Comparison of ENCODE assay signal across 13 cellular contexts in genomic region chrX:8305336-8305735, GRCh38.
DNase-seq lines count a peak whose midpoint lies in the region; ATAC-seq and TF ChIP-seq lines count a peak whose summit lies in the region.
"Had no signal": no experiment of that assay in that cellular context is flagged by ENCODE, and none has a peak within 500 bp of the region (broad histone marks: within the 10 kb centered on the region; RNA-seq: fewer than 3 reads in every experiment).

No MANE protein-coding gene starts in this region.

- no peak for TF ChIP-seq CTCF in chondrocyte (IDR thresholded peaks at IDR 0.05)

- peaks cover 2% of the 10 kb centered on the region for H3K36me3 Mint-ChIP-seq in chondrocyte (ENCODE audit: low read depth)
- H3K36me3 Mint-ChIP-seq in naive thymus-derived CD8-positive, alpha-beta T cell = peaks cover 0 to 41% (median 0%) of the 10 kb centered on the region in 3 donors

- ATAC-seq in naive thymus-derived CD8-positive, alpha-beta T cell = no peak
- ATAC-seq: A549 had no signal

- H3K27me3 Mint-ChIP-seq in chondrocyte (ENCODE audit: low read depth) = no peaks in the 10 kb centered on the region
- H3K27me3 Mint-ChIP-seq in naive thymus-derived CD8-positive, alpha-beta T cell = no peaks in the 10 kb centered on the region
- H3K27me3 Mint-ChIP-seq: CD4-positive, alpha-beta memory T cell had no signal

- DNase-seq in SK-N-DZ (ENCODE audit: low spot score) = peak; percentile 15
- DNase-seq in chondrocyte (ENCODE audit: low spot score) = no peak
- peak; percentile 2 for DNase-seq in medulla oblongata (ENCODE audit: extremely low spot score)
- no peak for DNase-seq in NCI-H524 (lab: John Stamatoyannopoulos, UW)
- no peak for DNase-seq in NCI-H1694 treated with DMSO at 0.1 percent for 48 hours (lab: John Stamatoyannopoulos, UW)
- DNase-seq in DMS 273 treated with DMSO at 0.1 percent for 48 hours (lab: John Stamatoyannopoulos, UW) = no peak
- no peak for DNase-seq in naive thymus-derived CD8-positive, alpha-beta T cell
- DNase-seq: BE2C; CD4-positive, alpha-beta memory T cell; COR-L47; DND-41; GDM1 had no signal

- no peaks in the 10 kb centered on the region for H3K4me1 Mint-ChIP-seq in chondrocyte (ENCODE audit: low read depth)
- H3K4me1 Mint-ChIP-seq in naive thymus-derived CD8-positive, alpha-beta T cell = no peaks in the 10 kb centered on the region
- H3K4me1 Mint-ChIP-seq: CD4-positive, alpha-beta memory T cell had no signal

- no peak overlapping the region for H3K4me3 Mint-ChIP-seq in chondrocyte (ENCODE audit: unreplicated experiment)
- no peak overlapping the region for H3K4me3 Mint-ChIP-seq in naive thymus-derived CD8-positive, alpha-beta T cell
- H3K4me3 Mint-ChIP-seq: CD4-positive, alpha-beta memory T cell had no signal

- H3K27ac Mint-ChIP-seq in chondrocyte (ENCODE audit: unreplicated experiment) = peak overlapping the region; percentile 50
- no peak overlapping the region for H3K27ac Mint-ChIP-seq in naive thymus-derived CD8-positive, alpha-beta T cell
- H3K27ac Mint-ChIP-seq: CD4-positive, alpha-beta memory T cell had no signal

- POLR2A ChIA-PET in naive thymus-derived CD8-positive, alpha-beta T cell (lab: Charles Lee) = no interaction called here

- H3K9me3 Mint-ChIP-seq in chondrocyte (ENCODE audit: low read depth) = peaks cover 34% of the 10 kb centered on the region
- peaks cover 0 to 90% (median 14%) of the 10 kb centered on the region in 9 donors for H3K9me3 Mint-ChIP-seq in naive thymus-derived CD8-positive, alpha-beta T cell

Comparison
In these comparisons a context has a peak if more than half of its experiments do, and no peak if none do; other contexts are left out.
1. DNase-seq: peak in SK-N-DZ (single experiment) and medulla oblongata (single experiment); none in chondrocyte (single experiment), NCI-H524 (0 of 2), NCI-H1694 treated with DMSO at 0.1 percent for 48 hours (single experiment), DMS 273 treated with DMSO at 0.1 percent for 48 hours (single experiment) and naive thymus-derived CD8-positive, alpha-beta T cell (0 of 10).